In the genomic region with DNA sequence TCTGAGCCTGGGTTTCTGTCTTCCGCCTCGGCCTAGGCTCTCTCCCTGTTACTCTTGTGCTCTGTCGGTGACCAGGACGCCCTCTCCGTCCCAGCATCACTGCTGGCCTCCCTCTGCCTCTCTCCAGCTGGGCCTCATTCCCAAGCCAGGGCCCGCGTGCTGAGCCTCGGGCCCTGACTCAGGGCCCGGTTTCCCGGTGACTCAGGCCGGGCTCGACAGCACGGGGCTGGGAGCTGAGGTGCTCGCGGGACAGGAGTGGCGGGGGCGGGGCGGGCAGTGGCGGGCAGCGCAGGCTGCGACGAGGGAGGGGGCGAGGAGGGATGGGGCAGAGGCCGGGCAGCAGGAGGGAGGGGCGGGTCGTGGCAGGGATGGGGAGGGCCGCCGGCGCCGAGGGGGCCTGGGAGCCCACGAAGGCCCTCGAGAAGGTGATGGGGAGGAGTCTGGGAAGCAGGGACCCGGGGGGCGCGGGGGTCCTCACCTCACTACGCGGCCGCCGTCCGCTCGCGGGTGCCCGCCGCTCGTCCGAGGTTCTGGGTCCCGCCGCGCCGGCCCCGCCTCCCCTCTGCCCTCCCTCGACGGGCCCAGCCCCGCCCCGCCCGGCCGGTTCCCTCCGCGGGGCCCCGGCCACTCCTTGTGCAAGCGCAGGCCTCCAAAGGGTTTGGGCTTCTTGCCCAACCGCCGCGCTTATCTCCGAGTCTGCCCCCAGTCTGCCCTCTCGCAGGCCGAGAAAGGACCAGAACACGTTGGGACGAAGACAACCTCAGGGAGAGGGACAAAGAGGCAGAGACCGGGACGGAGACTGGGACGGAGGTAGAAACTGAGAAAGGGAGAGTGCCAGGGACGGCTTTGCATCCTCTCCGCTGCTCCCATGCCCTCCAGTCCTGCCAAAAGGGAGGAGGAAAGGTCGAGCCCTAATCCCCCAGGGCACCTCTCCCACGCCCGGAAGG, we compare ENCODE assay signal across 8 cellular contexts. TPM values are rescaled to one million over a fixed set of nuclear protein-coding genes. Genes with fewer than 3 reads are reported as not detected.
DNase-seq lines count a peak whose midpoint lies in the region; ATAC-seq and TF ChIP-seq lines count a peak whose summit lies in the region.

Gene ARAP3, minus strand, starts transcription at position 536 of the 947 bp plus-strand sequence. CDS start 1,744 bp downstream, outside the sequence.

- H3K4me3 ChIP-seq in AG10803 (ENCODE audit: low read length) = peak within 1 kb of the TSS; percentile 59
- peak within 1 kb of the TSS; percentile 41 to 73 (median 60) for H3K4me3 ChIP-seq in breast epithelium
- H3K4me3 ChIP-seq in iPS DF 6.9 (ENCODE audit: low read length) = peak within 1 kb of the TSS; percentile 61; the same call in 1 of the 2 replicates

- H3K27ac ChIP-seq in breast epithelium = peak within 1 kb of the TSS; percentile 84 to 92
- H3K27ac ChIP-seq in iPS DF 6.9 (ENCODE audit: low read length) = no peak within 1 kb of the TSS

- no CpG with 5 or more reads among the region's 77 CpGs for WGBS in iPS DF 6.9 (ENCODE audit: insufficient coverage, insufficient read length)

- DNase-seq in AG10803 (ENCODE audit: low read depth) (peak; percentile 77), HPDE6-E6E7 (ENCODE audit: extremely low spot score) (peak; percentile 91), T1000 (lab: John Stamatoyannopoulos, UW) (peak; percentile 66), breast epithelium (ENCODE audit: low spot score in 2 of 2) (peak; percentile 60 to 62), iPS DF 6.9 (ENCODE audit: low read depth, low spot score) (no peak), renal cortical epithelial cell (ENCODE audit: low read depth) (peak; percentile 47)

- H3K4me1 ChIP-seq in breast epithelium = no peaks in the 10 kb centered on the region
- H3K4me1 ChIP-seq in iPS DF 6.9 (ENCODE audit: control insufficient read depth, insufficient read depth, low read length) = peaks cover 10% of the 10 kb centered on the region

- TF ChIP-seq POLR2A in breast epithelium (IDR thresholded peaks at IDR 0.05) = no peak

- TF ChIP-seq CTCF in AG10803 (conservative IDR thresholded peaks at IDR 0.05; ENCODE audit: low read length) (no peak), breast epithelium (IDR thresholded peaks at IDR 0.05) (no peak)

- H3K9me3 ChIP-seq in breast epithelium (no peaks in the 10 kb centered on the region), iPS DF 6.9 (ENCODE audit: control insufficient read depth, insufficient read depth, low read length) (no peaks in the 10 kb centered on the region)

- ATAC-seq in GM18870 (IDR thresholded peaks at IDR 0.05; ENCODE audit: unreplicated experiment) = no peak
- ATAC-seq in HG03521 (IDR thresholded peaks at IDR 0.05; ENCODE audit: unreplicated experiment) = no peak

- intact Hi-C loops in breast epithelium (cut with DNase I; ENCODE audit: low total_unique reads) = no loop called here

- H3K27me3 ChIP-seq in breast epithelium = no peaks in the 10 kb centered on the region
- H3K27me3 ChIP-seq in iPS DF 6.9 (ENCODE audit: control insufficient read depth, insufficient read depth, low read length) = no peaks in the 10 kb centered on the region

- H3K36me3 ChIP-seq in breast epithelium = no peaks in the 10 kb centered on the region
- peaks cover 3% of the 10 kb centered on the region; the same call in 1 of the 2 replicates for H3K36me3 ChIP-seq in iPS DF 6.9 (ENCODE audit: control insufficient read depth, insufficient read depth, low read length)

RNA-seq across cellular contexts. Expression of gene ARAP3, which starts in this region (rescaled TPM):
- total RNA-seq in breast epithelium (10 to 100 TPM in 1 of 3 donors, 1 to 10 TPM in 2; 2.6 to 12.1 (median 5.9) TPM), renal cortical epithelial cell (0.69 and 3.6 TPM in 2 replicates)
